Comparison of ENCODE assay signal across 36 cellular contexts in genomic region chr16:25874196-25874595, GRCh38.
"Had no signal": no experiment of that assay in that cellular context is flagged by ENCODE, and none has a peak within 500 bp of the region (broad histone marks: within the 10 kb centered on the region; RNA-seq: fewer than 3 reads in every experiment).

No MANE protein-coding gene starts in this region.

- H3K9me3 ChIP-seq: adrenal gland, body of pancreas, breast epithelium had no signal

- H3K4me1 ChIP-seq: adrenal gland, body of pancreas, breast epithelium had no signal

- H3K4me3 ChIP-seq: adrenal gland, body of pancreas, breast epithelium, coronary artery had no signal

- H3K27me3 ChIP-seq: adrenal gland, body of pancreas, brain microvascular endothelial cell, breast epithelium had no signal

- DNase-seq: activated B cell treated with CpG ODN at 0.5 μM for 24 hours; activated CD4-positive, alpha-beta memory T cell treated with anti-CD3 and anti-CD28 coated beads for 36 hours; activated CD4-positive, alpha-beta T cell treated with anti-CD3 and anti-CD28 coated beads for 4 hours; activated CD4-positive, alpha-beta T cell treated with anti-CD3 and anti-CD28 coated beads, Interleukin-2, amount 10 ng/mL, durations not matched to agents 24 days and 14 days; activated CD4-positive, alpha-beta T cell treated with anti-CD3 and anti-CD28 coated beads, Interleukin-2, amount 50 U/mL, for 1 hour; activated CD4-positive, alpha-beta T cell treated with anti-CD3 and anti-CD28 coated beads, Interleukin-2, amount 50 U/mL, for 4 hours; activated CD4-positive, CD25-positive, alpha-beta regulatory T cell treated with anti-CD3 and anti-CD28 coated beads, Interleukin-2, amount 50 U/mL, for 72 hours; activated CD8-positive, alpha-beta memory T cell treated with anti-CD3 and anti-CD28 coated beads, Interleukin-2, amount 50 U/mL, for 4 hours; activated CD8-positive, alpha-beta T cell treated with anti-CD3 and anti-CD28 coated beads for 36 hours; activated effector memory CD4-positive, alpha-beta T cell treated with anti-CD3 and anti-CD28 coated beads, Interleukin-2, amount 50 U/mL, for 16 hours; activated gamma-delta T cell treated with Interleukin-2 at 50 U/mL for 16 hours; activated naive CD4-positive, alpha-beta T cell; activated naive CD4-positive, alpha-beta T cell treated with anti-CD3 and anti-CD28 coated beads for 36 hours; activated naive CD4-positive, alpha-beta T cell treated with anti-CD3 and anti-CD28 coated beads, Interleukin-2, amount 50 U/mL, for 16 hours; activated naive CD8-positive, alpha-beta T cell treated with anti-CD3 and anti-CD28 coated beads for 36 hours; activated T-cell treated with anti-CD3 and anti-CD28 coated beads for 4 hours; activated T-cell treated with anti-CD3 and anti-CD28 coated beads, Interleukin-2, amount 50 U/mL, for 1 hour; activated T-cell treated with anti-CD3 and anti-CD28 coated beads, Interleukin-2, amount 50 U/mL, for 4 hours; activated T-cell treated with anti-CD3 and anti-CD28 coated beads, Interleukin-2, amount 50 U/mL, for 72 hours; adrenal gland; amniotic stem cell; aorta; body of pancreas; brain microvascular endothelial cell; central memory CD4-positive, alpha-beta T cell; cerebellar nuclear complex; T-helper 2 cell; T-helper 9 cell had no signal

- H3K36me3 ChIP-seq: adrenal gland, brain microvascular endothelial cell, breast epithelium had no signal

- H3K27ac ChIP-seq: adrenal gland, body of pancreas, brain microvascular endothelial cell, breast epithelium, coronary artery, VCaP had no signal

- ATAC-seq: activated CD8-positive, alpha-beta T cell treated with anti-CD3 and anti-CD28 coated beads for 36 hours; activated naive CD4-positive, alpha-beta T cell treated with anti-CD3 and anti-CD28 coated beads, Interleukin-2, amount 50 U/mL, for 72 hours; activated T-cell treated with anti-CD3 and anti-CD28 coated beads, Interleukin-2, amount 50 U/mL, for 4 hours; activated T-cell treated with anti-CD3 and anti-CD28 coated beads, Interleukin-2, amount 50 U/mL, for 72 hours; activated T-helper 17 cell treated with anti-CD3 and anti-CD28 coated beads, Interleukin-2, amount 50 U/mL, for 72 hours; body of pancreas had no signal

- FAIRE-seq: astrocyte, colon, TTC549 had no signal
